8 cellular contexts compared by ENCODE assay signal in the genomic region with DNA sequence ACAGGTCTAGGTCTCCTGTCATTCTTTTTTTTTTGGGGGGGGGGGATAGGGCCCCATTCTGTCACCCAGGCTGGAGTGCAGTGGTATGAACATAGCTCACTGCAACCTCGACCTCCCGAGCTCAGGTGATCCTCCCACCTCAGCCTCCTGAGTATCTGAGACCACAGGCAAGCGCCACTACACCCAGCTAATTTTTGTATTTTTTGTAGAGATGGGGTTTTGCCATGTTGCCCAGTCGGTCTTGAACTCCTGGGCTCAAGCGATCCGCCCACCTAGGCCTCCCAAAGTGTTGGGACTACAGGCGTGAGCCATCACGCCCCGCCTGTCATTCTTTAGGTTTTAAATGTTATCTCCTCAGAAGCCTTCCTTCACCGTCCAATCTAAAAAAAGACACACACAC. TPM values are rescaled to one million over a fixed set of nuclear protein-coding genes. Genes with fewer than 3 reads are reported as not detected.
A peak's percentile ranks its signal among the peaks of the same experiment; 100 is the strongest.
DNase-seq lines count a peak whose midpoint lies in the region; ATAC-seq and TF ChIP-seq lines count a peak whose summit lies in the region.

No MANE protein-coding gene starts in this region.

- no peaks in the 10 kb centered on the region for H3K27me3 ChIP-seq in HUES6 (ENCODE audit: control insufficient read depth, insufficient read depth, low read length)
- no peaks in the 10 kb centered on the region for H3K27me3 ChIP-seq in iPS-20b (ENCODE audit: insufficient read depth, low read length)
- no peaks in the 10 kb centered on the region for H3K27me3 ChIP-seq in stomach

- peaks cover 21% of the 10 kb centered on the region for H3K4me1 Mint-ChIP-seq in activated naive CD8-positive, alpha-beta T cell treated with anti-CD3 and anti-CD28 coated beads, Interleukin-2, amount 10 ng/mL, durations not matched to agents 7 days and 5 days

- no peaks in the 10 kb centered on the region for H3K9me3 Mint-ChIP-seq in activated naive CD8-positive, alpha-beta T cell treated with anti-CD3 and anti-CD28 coated beads, Interleukin-2, amount 10 ng/mL, durations not matched to agents 7 days and 5 days

- no peak for DNase-seq in activated naive CD8-positive, alpha-beta T cell treated with anti-CD3 and anti-CD28 coated beads, Interleukin-2, amount 10 ng/mL, durations not matched to agents 7 days and 5 days
- DNase-seq in stomach: no peak
- no peak for DNase-seq in NCI-H446 treated with DMSO at 0.1 percent for 48 hours (lab: John Stamatoyannopoulos, UW)
- no peak for DNase-seq in EL
- DNase-seq in LoVo (ENCODE audit: low spot score): no peak

- 14 to 32% (median 21%) methylated on average over 10 of the region's 10 CpGs for WGBS in stomach, 5 donors

- peak overlapping the region; percentile 100 for H3K27ac Mint-ChIP-seq in activated naive CD8-positive, alpha-beta T cell treated with anti-CD3 and anti-CD28 coated beads, Interleukin-2, amount 10 ng/mL, durations not matched to agents 7 days and 5 days

- peak overlapping the region; percentile 98 for H3K4me3 Mint-ChIP-seq in activated naive CD8-positive, alpha-beta T cell treated with anti-CD3 and anti-CD28 coated beads, Interleukin-2, amount 10 ng/mL, durations not matched to agents 7 days and 5 days

- POLR2A ChIA-PET in activated naive CD8-positive, alpha-beta T cell treated with anti-CD3 and anti-CD28 coated beads, Interleukin-2, amount 10 ng/mL, durations not matched to agents 7 days and 5 days (lab: Charles Lee): interaction anchor here (0.6 to 4.7 kb wide), 7 partner anchors 9 to 172 kb away, joined by 3 to 39 read pairs (median 8); a partner anchor contains a TSS

- peak; percentile 3 for ATAC-seq in activated naive CD8-positive, alpha-beta T cell treated with anti-CD3 and anti-CD28 coated beads, Interleukin-2, amount 10 ng/mL, durations not matched to agents 7 days and 5 days (ENCODE audit: low read depth)
- no peak for ATAC-seq in HG03097 (IDR thresholded peaks at IDR 0.05; ENCODE audit: low FRiP score, unreplicated experiment)

- peaks cover 5% of the 10 kb centered on the region for H3K4me1 ChIP-seq in HUES6 (ENCODE audit: control insufficient read depth, insufficient read depth, low read length)
- H3K4me1 ChIP-seq in iPS-20b (ENCODE audit: insufficient read depth, low read length): peaks cover 5% of the 10 kb centered on the region; the same call in 1 of the 2 replicates
- H3K4me1 ChIP-seq in stomach: peaks cover 19 to 32% (median 22%) of the 10 kb centered on the region in 4 donors

- H3K27ac ChIP-seq in HUES6 (ENCODE audit: low read depth, low read length): no peak overlapping the region
- no peak overlapping the region for H3K27ac ChIP-seq in iPS-20b (ENCODE audit: low read length)
- H3K27ac ChIP-seq in stomach: peak overlapping the region in 4 of 5 donors; percentile 91 to 98 (median 94)

- H3K9ac ChIP-seq in HUES6 (ENCODE audit: low read length): peak overlapping the region; percentile 85
- H3K9ac ChIP-seq in iPS-20b (ENCODE audit: low read depth, low read length): peak overlapping the region; percentile 97

- no peak for TF ChIP-seq POLR2A in stomach (IDR thresholded peaks at IDR 0.05)

- intact Hi-C loops in stomach (cut with DNase I; ENCODE audit: low total_unique reads): no loop called here

- peaks cover 12% of the 10 kb centered on the region for H3K36me3 Mint-ChIP-seq in activated naive CD8-positive, alpha-beta T cell treated with anti-CD3 and anti-CD28 coated beads, Interleukin-2, amount 10 ng/mL, durations not matched to agents 7 days and 5 days

- peak overlapping the region; percentile 72 for H3K4me3 ChIP-seq in HUES6 (ENCODE audit: low read depth, low read length)
- peak overlapping the region; percentile 94 for H3K4me3 ChIP-seq in iPS-20b (ENCODE audit: low read length)
- H3K4me3 ChIP-seq in stomach: peak overlapping the region; percentile 62 to 80 (median 72)

- TF ChIP-seq EP300 in stomach (IDR thresholded peaks at IDR 0.05): no peak

- H3K27me3 Mint-ChIP-seq in activated naive CD8-positive, alpha-beta T cell treated with anti-CD3 and anti-CD28 coated beads, Interleukin-2, amount 10 ng/mL, durations not matched to agents 7 days and 5 days: no peaks in the 10 kb centered on the region

- TF ChIP-seq CTCF in stomach (IDR thresholded peaks at IDR 0.05): no peak

- H3K9me3 ChIP-seq in HUES6 (ENCODE audit: control insufficient read depth, insufficient read depth, low read depth, low read length): no peaks in the 10 kb centered on the region
- H3K9me3 ChIP-seq in iPS-20b (ENCODE audit: insufficient read depth, low read depth, low read length): no peaks in the 10 kb centered on the region
- H3K9me3 ChIP-seq in stomach: no peaks in the 10 kb centered on the region

- peaks cover 61% of the 10 kb centered on the region for H3K36me3 ChIP-seq in HUES6 (ENCODE audit: control insufficient read depth, insufficient read depth, low read length)
- H3K36me3 ChIP-seq in iPS-20b (ENCODE audit: insufficient read depth, low read depth, low read length): peaks cover 65% of the 10 kb centered on the region
- peaks cover 25 to 39% (median 37%) of the 10 kb centered on the region in 4 donors for H3K36me3 ChIP-seq in stomach

RNA-seq across cellular contexts. Expression of a gene that starts 0.8 kb away (rescaled TPM):
- 10 to 100 TPM; 49.6 to 51.0 TPM for total RNA-seq in activated naive CD8-positive, alpha-beta T cell treated with anti-CD3 and anti-CD28 coated beads, Interleukin-2, amount 10 ng/mL, durations not matched to agents 7 days and 5 days
- total RNA-seq in stomach: 10 to 100 TPM; 25.0 to 67.7 (median 44.4) TPM
- polyA plus RNA-seq in stomach: 100 to 1,000 TPM; 175 to 258 (median 219) TPM

RNA-seq across cellular contexts. Expression of a gene that starts 0.8 kb away (rescaled TPM):
- total RNA-seq in activated naive CD8-positive, alpha-beta T cell treated with anti-CD3 and anti-CD28 coated beads, Interleukin-2, amount 10 ng/mL, durations not matched to agents 7 days and 5 days: 10 to 100 TPM; 27.3 to 28.8 TPM
- 10 to 100 TPM in 1 of 5 donors, 1 to 10 TPM in 2, under 1 TPM in 1, not detected in 1; 0.87 to 15.8 (median 3.7) TPM for total RNA-seq in stomach
- 1 to 10 TPM in 2 of 3 donors, not detected in 1; 1.2 to 2.0 TPM for polyA plus RNA-seq in stomach

RNA-seq across cellular contexts. Expression of a gene that starts 25.1 kb away (rescaled TPM):
- 10 to 100 TPM; 45.0 to 47.1 TPM for total RNA-seq in activated naive CD8-positive, alpha-beta T cell treated with anti-CD3 and anti-CD28 coated beads, Interleukin-2, amount 10 ng/mL, durations not matched to agents 7 days and 5 days
- 100 to 1,000 TPM in 2 of 5 donors, 10 to 100 TPM in 3; 40.8 to 117 (median 77.1) TPM for total RNA-seq in stomach
- polyA plus RNA-seq in stomach: 10 to 100 TPM; 32.2 to 76.7 (median 75.3) TPM

RNA-seq across cellular contexts. Expression of a gene that starts 26.3 kb away (rescaled TPM):
- 10 to 100 TPM; 29.0 to 31.9 TPM for total RNA-seq in activated naive CD8-positive, alpha-beta T cell treated with anti-CD3 and anti-CD28 coated beads, Interleukin-2, amount 10 ng/mL, durations not matched to agents 7 days and 5 days
- 100 to 1,000 TPM in 3 of 5 donors, 10 to 100 TPM in 2; 52.7 to 166 (median 121) TPM for total RNA-seq in stomach
- polyA plus RNA-seq in stomach: 100 to 1,000 TPM in 1 of 3 donors, 10 to 100 TPM in 2; 57.4 to 134 (median 72.5) TPM

RNA-seq across cellular contexts. Expression of a gene that starts 53.8 kb away (rescaled TPM):
- 10 to 100 TPM; 42.1 to 45.0 TPM for total RNA-seq in activated naive CD8-positive, alpha-beta T cell treated with anti-CD3 and anti-CD28 coated beads, Interleukin-2, amount 10 ng/mL, durations not matched to agents 7 days and 5 days
- 100 to 1,000 TPM in 3 of 5 donors, 10 to 100 TPM in 2; 16.1 to 172 (median 103) TPM for total RNA-seq in stomach
- 10 to 100 TPM; 44.7 to 86.8 (median 49.1) TPM for polyA plus RNA-seq in stomach

Comparison
In these comparisons a context has a peak if more than half of its experiments do, and no peak if none do; other contexts are left out.
1. H3K27ac ChIP-seq: peak in stomach (4 of 5); none in HUES6 (single experiment) and iPS-20b (single experiment).
2. Peak in every context shown above with its lines, with median percentiles within 50 percentile points of each other: H3K4me3 ChIP-seq.